In genomic region chr14:61388173-61388975, GRCh38 we compare ENCODE assay signal across 9 cellular contexts.
DNase-seq lines count a peak whose midpoint lies in the region; ATAC-seq and TF ChIP-seq lines count a peak whose summit lies in the region.
"Had no signal": no experiment of that assay in that cellular context is flagged by ENCODE, and none has a peak within 500 bp of the region (broad histone marks: within the 10 kb centered on the region; RNA-seq: fewer than 3 reads in every experiment).

No MANE protein-coding gene starts in this region.

- H3K9me3 Mint-ChIP-seq in IgD-negative memory B cell (no peaks in the 10 kb centered on the region), immature natural killer cell (no peaks in the 10 kb centered on the region)
- H3K9me3 Mint-ChIP-seq in activated CD8-positive, alpha-beta T cell treated with anti-CD3 and anti-CD28 coated beads for 36 hours: no peaks in the 10 kb centered on the region

- CTCF ChIA-PET in activated CD8-positive, alpha-beta T cell treated with anti-CD3 and anti-CD28 coated beads for 36 hours (lab: Charles Lee): interaction anchor here (0.7 to 2.3 kb wide), 19 partner anchors 9 to 159 kb away, joined by 3 to 7 read pairs (median 3); no protein-coding TSS in a partner anchor

- peaks cover 8 to 19% (median 12%) of the 10 kb centered on the region in 3 donors for H3K4me1 Mint-ChIP-seq in IgD-negative memory B cell
- H3K4me1 Mint-ChIP-seq in activated CD8-positive, alpha-beta T cell treated with anti-CD3 and anti-CD28 coated beads for 36 hours (ENCODE audit: low read depth): peaks cover 30% of the 10 kb centered on the region
- no peaks in the 10 kb centered on the region for H3K4me1 Mint-ChIP-seq in immature natural killer cell

- H3K4me3 Mint-ChIP-seq in IgD-negative memory B cell (peak overlapping the region; percentile 3 to 58 (median 39)), immature natural killer cell (no peak overlapping the region)
- no peak overlapping the region for H3K4me3 Mint-ChIP-seq in activated CD8-positive, alpha-beta T cell treated with anti-CD3 and anti-CD28 coated beads for 36 hours

- peak overlapping the region; percentile 26 for H3K27ac ChIP-seq in urinary bladder (ENCODE audit: low read depth)
- H3K27ac ChIP-seq: SK-N-MC had no signal

- peaks cover 9% of the 10 kb centered on the region for H3K27me3 Mint-ChIP-seq in IgD-negative memory B cell
- H3K27me3 Mint-ChIP-seq in activated CD8-positive, alpha-beta T cell treated with anti-CD3 and anti-CD28 coated beads for 36 hours: no peaks in the 10 kb centered on the region
- H3K27me3 Mint-ChIP-seq in immature natural killer cell (ENCODE audit: low read depth in 3 of 3): peaks cover 5 to 13% (median 7%) of the 10 kb centered on the region in 3 donors

- H3K4me3 ChIP-seq in GM06990 (replicated peaks; ENCODE audit: low read depth, low read length) (no peak overlapping the region), urinary bladder (ENCODE audit: low read depth, low read length) (no peak overlapping the region)
- H3K4me3 ChIP-seq: SK-N-MC had no signal

- H3K27me3 ChIP-seq in GM06990 (replicated peaks; ENCODE audit: control insufficient read depth, insufficient read depth, low read length): no peaks in the 10 kb centered on the region

- POLR2A ChIA-PET in activated CD8-positive, alpha-beta T cell treated with anti-CD3 and anti-CD28 coated beads for 36 hours (lab: Charles Lee): interaction anchor here (0.7 to 7.0 kb wide), 28 partner anchors 10 to 115 kb away, joined by 3 to 48 read pairs (median 4); no protein-coding TSS in a partner anchor

- WGBS in urinary bladder: 68% methylated on average over 7 of the region's 7 CpGs

- peak; percentile 83 for DNase-seq in GM06990 (ENCODE audit: extremely low read depth, insufficient read length)
- DNase-seq in activated CD8-positive, alpha-beta T cell treated with anti-CD3 and anti-CD28 coated beads for 36 hours: peak; percentile 76
- DNase-seq in immature natural killer cell: peak; percentile 75 to 83 (median 80)
- DNase-seq in NCI-H1694 treated with DMSO at 0.1 percent for 48 hours (lab: John Stamatoyannopoulos, UW): no peak
- no peak for DNase-seq in NCI-H2081 treated with DMSO at 0.1 percent for 48 hours (lab: John Stamatoyannopoulos, UW)

- no peaks in the 10 kb centered on the region for H3K36me3 ChIP-seq in GM06990 (ENCODE audit: control insufficient read depth, insufficient read depth, low read length)
- no peaks in the 10 kb centered on the region for H3K36me3 ChIP-seq in urinary bladder (ENCODE audit: insufficient read depth)

- intact Hi-C loops in activated CD8-positive, alpha-beta T cell treated with anti-CD3 and anti-CD28 coated beads for 36 hours (cut with micrococcal nuclease): loop anchor here (2.0 to 5.0 kb wide), 3 partner anchors 46 to 64 kb away; no protein-coding TSS in a partner anchor

- no peaks in the 10 kb centered on the region for H3K36me3 Mint-ChIP-seq in IgD-negative memory B cell
- peaks cover 41% of the 10 kb centered on the region for H3K36me3 Mint-ChIP-seq in activated CD8-positive, alpha-beta T cell treated with anti-CD3 and anti-CD28 coated beads for 36 hours (ENCODE audit: low read depth)
- peaks cover 0 to 10% (median 9%) of the 10 kb centered on the region in 3 donors for H3K36me3 Mint-ChIP-seq in immature natural killer cell

- H3K4me1 ChIP-seq in urinary bladder (ENCODE audit: insufficient read depth): no peaks in the 10 kb centered on the region

- H3K27ac Mint-ChIP-seq in IgD-negative memory B cell (peak overlapping the region in 2 of 3 donors; percentile 10 to 26), immature natural killer cell (no peak overlapping the region)
- H3K27ac Mint-ChIP-seq in activated CD8-positive, alpha-beta T cell treated with anti-CD3 and anti-CD28 coated beads for 36 hours: no peak overlapping the region

- no peak for TF ChIP-seq CTCF in GM06990 (IDR thresholded peaks at IDR 0.05; ENCODE audit: insufficient read depth, low read length, poor library complexity, severe bottlenecking)
- no peak for TF ChIP-seq CTCF in activated CD8-positive, alpha-beta T cell treated with anti-CD3 and anti-CD28 coated beads for 36 hours (IDR thresholded peaks at IDR 0.05)

- ATAC-seq in GM21447 (IDR thresholded peaks at IDR 0.05; ENCODE audit: unreplicated experiment): peak; percentile 71
- ATAC-seq in activated CD8-positive, alpha-beta T cell treated with anti-CD3 and anti-CD28 coated beads for 36 hours: peak; percentile 72

Comparison
In these comparisons a context has a peak if more than half of its experiments do, and no peak if none do; other contexts are left out.
1. DNase-seq: peak in GM06990 (single experiment), activated CD8-positive, alpha-beta T cell treated with anti-CD3 and anti-CD28 coated beads for 36 hours (single experiment) and immature natural killer cell (3 of 3); none in NCI-H1694 treated with DMSO at 0.1 percent for 48 hours (single experiment) and NCI-H2081 treated with DMSO at 0.1 percent for 48 hours (single experiment).
2. H3K27ac Mint-ChIP-seq: peak in IgD-negative memory B cell (2 of 3); none in activated CD8-positive, alpha-beta T cell treated with anti-CD3 and anti-CD28 coated beads for 36 hours (single experiment) and immature natural killer cell (0 of 6).
3. H3K4me3 Mint-ChIP-seq: peak in IgD-negative memory B cell (4 of 4); none in activated CD8-positive, alpha-beta T cell treated with anti-CD3 and anti-CD28 coated beads for 36 hours (single experiment) and immature natural killer cell (0 of 5).